ENCODE assay signal across 8 cellular contexts in genomic region chr7:74773760-74774750, GRCh38. TPM values are rescaled to one million over a fixed set of nuclear protein-coding genes. Genes with fewer than 3 reads are reported as not detected.
DNase-seq lines count a peak whose midpoint lies in the region; ATAC-seq and TF ChIP-seq lines count a peak whose summit lies in the region.
"Not testable (repeated sequence)": the region's sequence is repeated elsewhere in the genome, so short reads cannot be mapped to it uniquely, and the experiment has no call there.
"Had no signal": no experiment of that assay in that cellular context is flagged by ENCODE, and none has a peak within 500 bp of the region (broad histone marks: within the 10 kb centered on the region; RNA-seq: fewer than 3 reads in every experiment).

NCF1 (plus strand) TSS chr7:74774011; CDS start chr7:74774032, 21 bp downstream.

- H3K9me3 ChIP-seq in mucosa of descending colon = not testable (repeated sequence)

- intact Hi-C loops in mucosa of descending colon (cut with DNase I, micrococcal nuclease) = not testable (repeated sequence)

- H3K27me3 Mint-ChIP-seq in effector memory CD8-positive, alpha-beta T cell = not testable (repeated sequence)

- not testable (repeated sequence) for H3K9me3 Mint-ChIP-seq in effector memory CD8-positive, alpha-beta T cell

- not testable (repeated sequence) for H3K27ac Mint-ChIP-seq in effector memory CD8-positive, alpha-beta T cell

- not testable (repeated sequence) for DNase-seq in effector memory CD8-positive, alpha-beta T cell; mucosa of descending colon

- not testable (repeated sequence) for H3K4me3 Mint-ChIP-seq in effector memory CD8-positive, alpha-beta T cell

- not testable (repeated sequence) for H3K4me3 ChIP-seq in mucosa of descending colon

- not testable (repeated sequence) for H3K36me3 ChIP-seq in mucosa of descending colon (ENCODE audit: low read depth)

- H3K36me3 Mint-ChIP-seq in effector memory CD8-positive, alpha-beta T cell (ENCODE audit: insufficient read depth) = not testable (repeated sequence)

- not testable (repeated sequence) for TF ChIP-seq CTCF in mucosa of descending colon (IDR thresholded peaks at IDR 0.05)

- peak; percentile 83 for ATAC-seq in GM18868 (IDR thresholded peaks at IDR 0.05; ENCODE audit: unreplicated experiment)
- peak; percentile 51 for ATAC-seq in GM19468 (IDR thresholded peaks at IDR 0.05; ENCODE audit: extremely low read depth, unreplicated experiment)
- peak; percentile 72 for ATAC-seq in HG02610 (IDR thresholded peaks at IDR 0.05; ENCODE audit: unreplicated experiment)
- ATAC-seq in HG03064 (IDR thresholded peaks at IDR 0.05; ENCODE audit: low read depth, unreplicated experiment) = peak; percentile 54
- peak; percentile 77 for ATAC-seq in HG03469 (IDR thresholded peaks at IDR 0.05; ENCODE audit: unreplicated experiment)
- ATAC-seq in effector memory CD8-positive, alpha-beta T cell (replicated peaks) = peak; percentile 46
- peak; percentile 88 for ATAC-seq in mucosa of descending colon

- not testable (repeated sequence) for H3K4me1 ChIP-seq in mucosa of descending colon (ENCODE audit: low read depth)

- not testable (repeated sequence) for H3K4me1 Mint-ChIP-seq in effector memory CD8-positive, alpha-beta T cell (ENCODE audit: low read depth in 2 of 2)

RNA-seq across cellular contexts. Expression of gene NCF1, which starts in this region (rescaled TPM):
- 1 to 10 TPM; 3.9 to 8.3 (median 5.2) TPM for total RNA-seq in mucosa of descending colon
- total RNA-seq: occipital lobe had no signal
